8 cellular contexts compared by ENCODE assay signal in genomic region chr14:102235275-102235897, GRCh38.
DNase-seq lines count a peak whose midpoint lies in the region; ATAC-seq and TF ChIP-seq lines count a peak whose summit lies in the region.

No MANE protein-coding gene starts in this region.

- TF ChIP-seq CTCF in AG09309 (IDR thresholded peaks at IDR 0.05; ENCODE audit: control insufficient read depth, insufficient read depth, low read depth, low read length, missing control alignments) = peak; percentile 88
- TF ChIP-seq CTCF in left ventricle myocardium inferior (IDR thresholded peaks at IDR 0.05; ENCODE audit: borderline replicate concordance) = peak; percentile 91
- peak; percentile 43 to 77 (median 77) for TF ChIP-seq CTCF in vagina (IDR thresholded peaks at IDR 0.05)

- ATAC-seq in GM19438 (IDR thresholded peaks at IDR 0.05; ENCODE audit: low read depth, unreplicated experiment) = peak; percentile 91

- no peak for TF ChIP-seq POLR2A in vagina (IDR thresholded peaks at IDR 0.05)

- no peak overlapping the region for H3K4me3 ChIP-seq in AG09309 (ENCODE audit: control insufficient read depth, low read depth, low read length)
- H3K4me3 ChIP-seq in left ventricle myocardium inferior = peak overlapping the region; percentile 52
- no peak overlapping the region for H3K4me3 ChIP-seq in vagina

- peak overlapping the region; percentile 17 for H3K27ac ChIP-seq in left ventricle myocardium inferior (replicated peaks)
- no peak overlapping the region for H3K27ac ChIP-seq in vagina

- peaks cover 7% of the 10 kb centered on the region for H3K4me1 ChIP-seq in left ventricle myocardium inferior
- H3K4me1 ChIP-seq in vagina = no peaks in the 10 kb centered on the region

- H3K27me3 ChIP-seq in left ventricle myocardium inferior (ENCODE audit: low read depth) (no peaks in the 10 kb centered on the region), vagina (no peaks in the 10 kb centered on the region)

- H3K36me3 ChIP-seq in left ventricle myocardium inferior (peaks cover 24% of the 10 kb centered on the region), vagina (no peaks in the 10 kb centered on the region)

- intact Hi-C loops in left ventricle myocardium inferior (cut with micrococcal nuclease) (loop anchor here (5.0 kb wide), 1 partner anchor 77 kb away; no protein-coding TSS in a partner anchor), vagina (cut with DNase I) (no loop called here)

- H3K9me3 ChIP-seq in left ventricle myocardium inferior (replicated peaks) (no peaks in the 10 kb centered on the region), vagina (no peaks in the 10 kb centered on the region)

- DNase-seq in AG09309 (ENCODE audit: low read depth) = peak; percentile 46
- DNase-seq in NAMALWA (ENCODE audit: low spot score) = peak; percentile 80
- peak; percentile 79 for DNase-seq in SW480 (ENCODE audit: low spot score)
- DNase-seq in amniotic epithelial cell (ENCODE audit: low read depth) = peak; percentile 89
- DNase-seq in left ventricle myocardium inferior = peak; percentile 88
- peak; percentile 76 for DNase-seq in renal cortical epithelial cell (ENCODE audit: low read depth)
- DNase-seq in vagina (ENCODE audit: extremely low spot score in 2 of 2) = no peak

Comparison
In these comparisons a context has a peak if more than half of its experiments do, and no peak if none do; other contexts are left out.
1. DNase-seq: peak in AG09309 (single experiment), NAMALWA (single experiment), SW480 (single experiment), amniotic epithelial cell (single experiment), left ventricle myocardium inferior (single experiment) and renal cortical epithelial cell (single experiment); none in vagina (0 of 2).
2. Peak in every context shown above with its lines, with median percentiles within 50 percentile points of each other: CTCF ChIP-seq.